Comparison of ENCODE assay signal across 14 cellular contexts in the genomic region with DNA sequence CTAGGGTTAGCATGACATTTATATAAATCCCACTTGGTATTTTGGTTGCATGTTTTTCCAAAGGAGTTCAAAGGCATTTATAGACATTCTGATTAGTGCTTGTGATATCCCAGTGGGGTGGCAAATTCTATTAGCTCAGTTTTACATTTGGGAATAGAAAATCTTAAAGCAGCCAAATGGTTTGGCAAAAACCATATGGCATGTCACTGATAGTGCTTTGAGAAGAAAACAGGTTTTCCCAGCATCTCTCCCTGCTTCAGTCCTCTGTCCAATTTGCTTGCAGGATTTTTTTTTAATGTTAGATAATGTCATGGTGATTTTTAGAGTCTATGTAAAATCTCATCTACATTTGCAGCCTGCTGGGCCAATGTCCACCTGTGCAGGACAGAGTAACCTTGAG.
DNase-seq lines count a peak whose midpoint lies in the region; ATAC-seq and TF ChIP-seq lines count a peak whose summit lies in the region.
"Had no signal": no experiment of that assay in that cellular context is flagged by ENCODE, and none has a peak within 500 bp of the region (broad histone marks: within the 10 kb centered on the region; RNA-seq: fewer than 3 reads in every experiment).

No MANE protein-coding gene starts in this region.

- H2BK15ac ChIP-seq in mesendoderm (replicated peaks; ENCODE audit: low read depth) = no peak overlapping the region

- no peak overlapping the region for H3K23ac ChIP-seq in mesendoderm (ENCODE audit: low read length)

- DNase-seq in left ventricle myocardium superior (no peak), Right ventricle myocardium superior (no peak), hepatocyte (ENCODE audit: low spot score) (no peak), mesendoderm (peak; percentile 18), ascending aorta (ENCODE audit: low spot score in 2 of 2) (no peak), HT-29 (ENCODE audit: low spot score) (no peak)
- no peak for DNase-seq in stimulated activated CD4-positive, alpha-beta T cell treated with anti-CD3 and anti-CD28 coated beads, Interleukin-12 subunit alpha, Interleukin-12 subunit beta, amount 100 ng/mL, for 4 hours
- DNase-seq: ACHN; CD4-positive, CD25-positive, alpha-beta regulatory T cell; DMS53 had no signal

- H2BK120ac ChIP-seq in mesendoderm (ENCODE audit: low read depth, low read length) = no peak overlapping the region

- H2AFZ ChIP-seq in hepatocyte = no peak overlapping the region

- H3K4me1 ChIP-seq in hepatocyte (ENCODE audit: insufficient read depth) = peaks cover 32% of the 10 kb centered on the region
- peaks cover 2% of the 10 kb centered on the region for H3K4me1 ChIP-seq in mesendoderm (ENCODE audit: control insufficient read depth, low read depth, low read length)
- no peaks in the 10 kb centered on the region for H3K4me1 ChIP-seq in ascending aorta
- H3K4me1 ChIP-seq: BLaER1 treated with 17β-estradiol and CSF1 and Interleukin-3, amounts not matched to agents 10 nM and 100 nM; HAP-1 had no signal

- no peak overlapping the region for H2AK5ac ChIP-seq in mesendoderm (ENCODE audit: low read length)

- no peak overlapping the region for H3K4ac ChIP-seq in mesendoderm (ENCODE audit: low read depth, low read length)

- peak overlapping the region; percentile 25 for H3K18ac ChIP-seq in mesendoderm (ENCODE audit: low read length)

- H3K9ac ChIP-seq in mesendoderm (ENCODE audit: low read length) = no peak overlapping the region
- H3K9ac ChIP-seq: BLaER1 treated with 17β-estradiol and CSF1 and Interleukin-3, amounts not matched to agents 10 nM and 100 nM had no signal

- H3K79me1 ChIP-seq in mesendoderm (ENCODE audit: low read length) = no peaks in the 10 kb centered on the region

- no peaks in the 10 kb centered on the region for H3K9me2 ChIP-seq in hepatocyte (replicated peaks; ENCODE audit: insufficient read depth)

- no peak overlapping the region for H3K56ac ChIP-seq in mesendoderm (ENCODE audit: low read length)

- no peak overlapping the region for H2BK5ac ChIP-seq in mesendoderm (ENCODE audit: low read length)

- intact Hi-C loops in left ventricle myocardium superior (cut with micrococcal nuclease) (no loop called here), Right ventricle myocardium superior (cut with DNase I) (no loop called here), ascending aorta (cut with DNase I) (no loop called here)

- H3K4me2 ChIP-seq in hepatocyte = no peak overlapping the region
- H3K4me2 ChIP-seq in mesendoderm (ENCODE audit: low read length) = no peak overlapping the region
- H3K4me2 ChIP-seq: BLaER1 treated with 17β-estradiol and CSF1 and Interleukin-3, amounts not matched to agents 10 nM and 100 nM had no signal

- H3K9me3 ChIP-seq in hepatocyte (ENCODE audit: low read depth) (no peaks in the 10 kb centered on the region), ascending aorta (no peaks in the 10 kb centered on the region)
- H3K9me3 ChIP-seq: HAP-1 had no signal

- H4K20me1 ChIP-seq in hepatocyte (ENCODE audit: insufficient read depth, poor library complexity, severe bottlenecking) = no peaks in the 10 kb centered on the region
- H4K20me1 ChIP-seq: BLaER1 treated with 17β-estradiol and CSF1 and Interleukin-3, amounts not matched to agents 10 nM and 100 nM had no signal

- H3K4me3 ChIP-seq in hepatocyte (no peak overlapping the region), mesendoderm (ENCODE audit: low read length) (no peak overlapping the region), ascending aorta (no peak overlapping the region)
- H3K4me3 ChIP-seq: BLaER1 treated with 17β-estradiol and CSF1 and Interleukin-3, amounts not matched to agents 10 nM and 100 nM; GM12878; HAP-1 had no signal

- ATAC-seq in left ventricle myocardium superior = peak; percentile 51
- no peak for ATAC-seq in Right ventricle myocardium superior (ENCODE audit: poor library complexity)
- ATAC-seq in GM18520 (IDR thresholded peaks at IDR 0.05; ENCODE audit: unreplicated experiment) = no peak
- ATAC-seq: GM12878 had no signal

- H3K36me3 ChIP-seq in hepatocyte (replicated peaks; ENCODE audit: insufficient read depth, low read depth) (no peaks in the 10 kb centered on the region), mesendoderm (ENCODE audit: control insufficient read depth, insufficient read depth, low read length) (no peaks in the 10 kb centered on the region), ascending aorta (no peaks in the 10 kb centered on the region)
- H3K36me3 ChIP-seq: BLaER1 treated with 17β-estradiol and CSF1 and Interleukin-3, amounts not matched to agents 10 nM and 100 nM; HAP-1 had no signal

- H4K8ac ChIP-seq in mesendoderm (ENCODE audit: low read depth, low read length) = no peak overlapping the region

- TF ChIP-seq CTCF in hepatocyte (IDR thresholded peaks at IDR 0.05; ENCODE audit: poor library complexity) (no peak), ascending aorta (IDR thresholded peaks at IDR 0.05) (no peak)

- H3K27me3 ChIP-seq in hepatocyte = no peaks in the 10 kb centered on the region
- no peaks in the 10 kb centered on the region for H3K27me3 ChIP-seq in mesendoderm (ENCODE audit: insufficient read depth, low read length, poor library complexity)
- no peaks in the 10 kb centered on the region for H3K27me3 ChIP-seq in ascending aorta
- H3K27me3 ChIP-seq: BLaER1 treated with 17β-estradiol and CSF1 and Interleukin-3, amounts not matched to agents 10 nM and 100 nM had no signal

- H3K27ac ChIP-seq in hepatocyte = peak overlapping the region; percentile 72
- no peak overlapping the region for H3K27ac ChIP-seq in mesendoderm (ENCODE audit: low read depth, low read length)
- no peak overlapping the region for H3K27ac ChIP-seq in ascending aorta
- H3K27ac ChIP-seq: BLaER1 treated with 17β-estradiol and CSF1 and Interleukin-3, amounts not matched to agents 10 nM and 100 nM had no signal

- H3K79me2 ChIP-seq in hepatocyte (no peaks in the 10 kb centered on the region), mesendoderm (ENCODE audit: control insufficient read depth, insufficient read depth, low read length) (no peaks in the 10 kb centered on the region)

- no peak overlapping the region for H4K5ac ChIP-seq in mesendoderm (ENCODE audit: low read length)
